In the genomic region with DNA sequence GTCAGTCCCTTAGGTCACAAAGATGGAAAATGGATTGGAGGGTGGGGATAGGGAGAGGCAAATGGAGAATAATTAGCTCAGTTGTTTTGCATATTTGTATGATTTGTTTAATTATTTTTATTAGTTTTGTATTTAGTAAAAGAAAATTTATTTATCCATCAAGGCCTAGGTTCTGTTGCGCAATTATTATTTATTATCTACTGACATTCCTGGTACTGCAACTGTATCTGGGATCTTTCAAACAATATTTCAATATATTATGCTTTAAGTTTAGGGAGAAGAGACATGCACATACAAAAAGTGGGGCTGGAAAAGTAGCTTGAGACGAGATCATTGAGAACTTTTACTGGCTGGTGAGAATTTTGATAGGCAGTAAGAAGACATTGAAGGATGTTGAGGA, we compare ENCODE assay signal across 22 cellular contexts.
DNase-seq lines count a peak whose midpoint lies in the region; ATAC-seq, FAIRE-seq and TF ChIP-seq lines count a peak whose summit lies in the region.
"Had no signal": no experiment of that assay in that cellular context is flagged by ENCODE, and none has a peak within 500 bp of the region (broad histone marks: within the 10 kb centered on the region; RNA-seq: fewer than 3 reads in every experiment).

No MANE protein-coding gene starts in this region.

- H4K20me1 ChIP-seq in IMR-90 (ENCODE audit: insufficient read depth, low read length): no peaks in the 10 kb centered on the region
- H4K20me1 ChIP-seq: BLaER1 treated with 17β-estradiol and CSF1 and Interleukin-3, amounts not matched to agents 10 nM and 100 nM had no signal

- H2BK15ac ChIP-seq in IMR-90 (ENCODE audit: low read depth, low read length): no peak overlapping the region

- WGBS in IMR-90 (ENCODE audit: extremely low coverage in 2 of 2, insufficient read length in 1 of 2), 2 experiments: 63% methylated on average over 1 of the region's 2 CpGs; no CpG with 5 or more reads in 1 of the 2 experiments

- TF ChIP-seq CTCF in IMR-90 (conservative IDR thresholded peaks at IDR 0.05; ENCODE audit: low read depth, low read length): no peak
- TF ChIP-seq CTCF in right atrium auricular region (IDR thresholded peaks at IDR 0.05): no peak

- TF ChIP-seq RAD21 in IMR-90 (IDR thresholded peaks at IDR 0.05; ENCODE audit: low read length): no peak

- H4K91ac ChIP-seq in IMR-90 (ENCODE audit: insufficient read depth, low read depth, low read length): no peak overlapping the region

- H3K4me3 Mint-ChIP-seq in activated naive CD8-positive, alpha-beta T cell treated with anti-CD3 and anti-CD28 coated beads for 36 hours: no peak overlapping the region
- H3K4me3 Mint-ChIP-seq: CD14-positive monocyte; CD4-positive, alpha-beta T cell; CD8-positive, alpha-beta memory T cell; GM23338; HFFc6 had no signal

- no peak overlapping the region for H3K27ac Mint-ChIP-seq in activated naive CD8-positive, alpha-beta T cell treated with anti-CD3 and anti-CD28 coated beads for 36 hours
- H3K27ac Mint-ChIP-seq: CD14-positive monocyte; CD4-positive, alpha-beta T cell; CD8-positive, alpha-beta memory T cell; HFFc6 had no signal

- no peaks in the 10 kb centered on the region for H3K79me1 ChIP-seq in IMR-90 (ENCODE audit: low read depth in 1 of 2, low read length in 2 of 2)

- H3K4me1 ChIP-seq in ACC112 (ENCODE audit: control insufficient read depth, insufficient read depth, low read length, unreplicated experiment): peaks cover 5% of the 10 kb centered on the region
- H3K4me1 ChIP-seq in IMR-90 (ENCODE audit: control insufficient read depth, insufficient read depth, low read length): no peaks in the 10 kb centered on the region; the same call in 1 of the 2 replicates
- H3K4me1 ChIP-seq in right atrium auricular region: no peaks in the 10 kb centered on the region
- H3K4me1 ChIP-seq: BE2C; BLaER1 treated with 17β-estradiol and CSF1 and Interleukin-3, amounts not matched to agents 10 nM and 100 nM; HAP-1 had no signal

- H3K9me3 ChIP-seq in IMR-90 (ENCODE audit: control insufficient read depth, insufficient read depth, low read length): no peaks in the 10 kb centered on the region
- H3K9me3 ChIP-seq in right atrium auricular region: no peaks in the 10 kb centered on the region
- H3K9me3 ChIP-seq: BE2C; BLaER1 treated with 17β-estradiol and CSF1 and Interleukin-3, amounts not matched to agents 10 nM and 100 nM; HAP-1 had no signal

- no peak overlapping the region for H2AFZ ChIP-seq in ACC112 (ENCODE audit: low read length, unreplicated experiment)
- H2AFZ ChIP-seq in IMR-90 (replicated peaks; ENCODE audit: low read length, poor library complexity): no peak overlapping the region
- H2AFZ ChIP-seq: GM23338 had no signal

- H3K79me2 ChIP-seq in ACC112 (ENCODE audit: control insufficient read depth, insufficient read depth, low read length, unreplicated experiment): no peaks in the 10 kb centered on the region

- intact Hi-C loops in IMR-90 (cut with micrococcal nuclease): no loop called here

- no peak overlapping the region for H3K4ac ChIP-seq in IMR-90 (ENCODE audit: low read depth, low read length)

- H4K5ac ChIP-seq in IMR-90 (ENCODE audit: low read depth, low read length): no peak overlapping the region

- peak; percentile 45 for FAIRE-seq in islet of Langerhans (lab: Jason Lieb, UNC)
- FAIRE-seq: D721Med, GM12878, GM19239, H54 had no signal

- H3K14ac ChIP-seq in IMR-90 (replicated peaks; ENCODE audit: low read depth, low read length): no peak overlapping the region

- H3K4me3 ChIP-seq in ACC112 (ENCODE audit: low read depth, low read length) (no peak overlapping the region), IMR-90 (ENCODE audit: insufficient read depth, low read depth, low read length) (no peak overlapping the region), right atrium auricular region (no peak overlapping the region)
- H3K4me3 ChIP-seq: BLaER1 treated with 17β-estradiol and CSF1 and Interleukin-3, amounts not matched to agents 10 nM and 100 nM; GM12878; GM23338; HAP-1 had no signal

- CTCF ChIA-PET in IMR-90 (lab: Yijun Ruan, JAX): interaction anchor here (1.1 to 1.5 kb wide), 2 partner anchors 9 to 26 kb away, joined by 3 to 4 read pairs; no protein-coding TSS in a partner anchor

- no peak overlapping the region for H4K8ac ChIP-seq in IMR-90 (ENCODE audit: low read depth in 2 of 2, low read length in 2 of 2)

- no peak overlapping the region for H2AK9ac ChIP-seq in IMR-90 (replicated peaks; ENCODE audit: low read depth, low read length, poor library complexity)

- H3K4me2 ChIP-seq in IMR-90 (ENCODE audit: low read depth, low read length): no peak overlapping the region
- H3K4me2 ChIP-seq: BLaER1 treated with 17β-estradiol and CSF1 and Interleukin-3, amounts not matched to agents 10 nM and 100 nM; GM23338 had no signal

- no peak for ATAC-seq in IMR-90 (ENCODE audit: low read depth)
- ATAC-seq: GM12878, GM23338 had no signal

- POLR2A ChIA-PET in IMR-90 (lab: Charles Lee; ENCODE audit: unreplicated experiment): no interaction called here

- BruUV-seq in IMR-90 (replicated peaks; lab: Mats Ljungman, UMichigan): no TSS peak

- H3K27me3 ChIP-seq in ACC112 (ENCODE audit: insufficient read depth, low read length): no peaks in the 10 kb centered on the region
- no peaks in the 10 kb centered on the region; the same call in 1 of the 2 replicates for H3K27me3 ChIP-seq in IMR-90 (ENCODE audit: control insufficient read depth, insufficient read depth, low read length)
- no peaks in the 10 kb centered on the region for H3K27me3 ChIP-seq in right atrium auricular region
- H3K27me3 ChIP-seq: BE2C; BLaER1 treated with 17β-estradiol and CSF1 and Interleukin-3, amounts not matched to agents 10 nM and 100 nM had no signal

- H3K9ac ChIP-seq in IMR-90 (ENCODE audit: low read depth, low read length): no peak overlapping the region
- H3K9ac ChIP-seq: BLaER1 treated with 17β-estradiol and CSF1 and Interleukin-3, amounts not matched to agents 10 nM and 100 nM had no signal

- peaks cover 5% of the 10 kb centered on the region; the same call in 1 of the 2 replicates for H3K9me1 ChIP-seq in IMR-90 (ENCODE audit: insufficient read depth, low read length)

- no peak overlapping the region for H2AK5ac ChIP-seq in IMR-90 (ENCODE audit: low read depth, low read length)

- H3K23ac ChIP-seq in IMR-90 (ENCODE audit: low read depth, low read length): no peak overlapping the region

- H3K9me3 Mint-ChIP-seq in activated naive CD8-positive, alpha-beta T cell treated with anti-CD3 and anti-CD28 coated beads for 36 hours: no peaks in the 10 kb centered on the region
- H3K9me3 Mint-ChIP-seq: CD4-positive, alpha-beta T cell; CD8-positive, alpha-beta memory T cell; GM23338; HFFc6 had no signal

- H3K27ac ChIP-seq in ACC112 (ENCODE audit: low read depth, low read length) (peak overlapping the region; percentile 31; the same call in 1 of the 2 replicates), IMR-90 (ENCODE audit: insufficient read depth, low read length) (no peak overlapping the region), right atrium auricular region (no peak overlapping the region)
- H3K27ac ChIP-seq: BLaER1 treated with 17β-estradiol and CSF1 and Interleukin-3, amounts not matched to agents 10 nM and 100 nM had no signal

- no peak overlapping the region for H3K56ac ChIP-seq in IMR-90 (ENCODE audit: extremely low read depth, insufficient read depth, low read length)

- no peaks in the 10 kb centered on the region for H3K27me3 Mint-ChIP-seq in activated naive CD8-positive, alpha-beta T cell treated with anti-CD3 and anti-CD28 coated beads for 36 hours
- H3K27me3 Mint-ChIP-seq: CD4-positive, alpha-beta T cell; CD8-positive, alpha-beta memory T cell had no signal

- H3K36me3 ChIP-seq in ACC112 (ENCODE audit: insufficient read depth, low read length) (no peaks in the 10 kb centered on the region), IMR-90 (ENCODE audit: control insufficient read depth, insufficient read depth, low read length) (no peaks in the 10 kb centered on the region), right atrium auricular region (no peaks in the 10 kb centered on the region)
- H3K36me3 ChIP-seq: BE2C; BLaER1 treated with 17β-estradiol and CSF1 and Interleukin-3, amounts not matched to agents 10 nM and 100 nM; HAP-1 had no signal

- no peak overlapping the region for H2BK120ac ChIP-seq in IMR-90 (ENCODE audit: low read depth, low read length)

- no peak overlapping the region for H2BK5ac ChIP-seq in IMR-90 (ENCODE audit: low read depth, low read length, poor library complexity, severe bottlenecking)

- peaks cover 7% of the 10 kb centered on the region for H3K4me1 Mint-ChIP-seq in activated naive CD8-positive, alpha-beta T cell treated with anti-CD3 and anti-CD28 coated beads for 36 hours
- H3K4me1 Mint-ChIP-seq: CD14-positive monocyte had no signal

- dilution Hi-C loops in IMR-90 (cut with HindIII; ENCODE audit: low sequenced_read_pairs, unreplicated experiment): no loop called here

- no peak for TF ChIP-seq POLR2A in IMR-90 (IDR thresholded peaks at IDR 0.05; ENCODE audit: low read depth, low read length)

- no peaks in the 10 kb centered on the region for H3K36me3 Mint-ChIP-seq in activated naive CD8-positive, alpha-beta T cell treated with anti-CD3 and anti-CD28 coated beads for 36 hours
- H3K36me3 Mint-ChIP-seq: CD14-positive monocyte; CD8-positive, alpha-beta memory T cell had no signal

- no peak overlapping the region for H2BK20ac ChIP-seq in IMR-90 (ENCODE audit: low read depth, low read length)

- H3K18ac ChIP-seq in IMR-90 (ENCODE audit: low read depth, low read length): no peak overlapping the region

- no peak for DNase-seq in IMR-90
- no peak for DNase-seq in midbrain (lab: John Stamatoyannopoulos, UW)
- DNase-seq in right atrium auricular region (ENCODE audit: low spot score): no peak
- DNase-seq in activated naive CD8-positive, alpha-beta T cell treated with anti-CD3 and anti-CD28 coated beads for 36 hours: no peak
- DNase-seq: ACHN; AML-193; BE2C; CD4-positive, alpha-beta T cell; CD8-positive, alpha-beta memory T cell; DMS 273 treated with DMSO at 0.1 percent for 48 hours; DMS79 had no signal

- in situ Hi-C loops in IMR-90 (cut with MboI; ENCODE audit: low sequenced_read_pairs): no loop called here

TF ChIP-seq in IMR-90, 13 proteins besides CTCF, POLR2A, EP300 and RAD21:
- no peak for TF ChIP-seq RFX5 (IDR thresholded peaks at IDR 0.05; ENCODE audit: low read depth, low read length)
- TF ChIP-seq CEBPB (IDR thresholded peaks at IDR 0.05; ENCODE audit: low read depth, low read length): peak; percentile 83
